Comparison of ENCODE assay signal across 8 cellular contexts in genomic region chr2:168348076-168348475, GRCh38.
A peak's percentile ranks its signal among the peaks of the same experiment; 100 is the strongest.
DNase-seq lines count a peak whose midpoint lies in the region; ATAC-seq, FAIRE-seq and TF ChIP-seq lines count a peak whose summit lies in the region.

No MANE protein-coding gene starts in this region.

- 60% methylated on average over 2 of the region's 2 CpGs for WGBS in GM12878 (ENCODE audit: insufficient coverage, insufficient replicate concordance, low lambda C conversion rate, missing lambda C conversion rate)
- WGBS in liver, result 81% methylated on average over 2 of the region's 2 CpGs

- POLR2A ChIA-PET in GM12878 (lab: Charles Lee), result no interaction called here

- no peak overlapping the region for H2AFZ ChIP-seq in GM12878 (ENCODE audit: control insufficient read depth, low read depth, low read length)

- no peak for FAIRE-seq in GM12878 (lab: Jason Lieb, UNC)

- H3K79me2 ChIP-seq in GM12878 (ENCODE audit: control insufficient read depth, insufficient read depth, low read length), result no peaks in the 10 kb centered on the region

- TF ChIP-seq EP300 in GM12878 (IDR thresholded peaks at IDR 0.05; ENCODE audit: borderline replicate concordance in 1 of 2, control insufficient read depth in 1 of 2, low read depth in 2 of 2, low read length in 2 of 2), result no peak

- H3K4me3 ChIP-seq in GM12878 (no peak overlapping the region), liver (ENCODE audit: low read depth in 1 of 3, low read length in 3 of 3) (no peak overlapping the region), ascending aorta (no peak overlapping the region)

- H3K9ac ChIP-seq in GM12878 (ENCODE audit: control insufficient read depth, insufficient read depth, low read length) (no peak overlapping the region), liver (ENCODE audit: low read depth in 1 of 2, low read length in 2 of 2) (no peak overlapping the region)

- SMC1A ChIA-PET in GM12878 (lab: Charles Lee; ENCODE audit: uncharacterized antibody, unreplicated experiment), result interaction anchor here (0.6 to 3.7 kb wide), 9 partner anchors 9 to 567 kb away, joined by 3 to 35 read pairs (median 3); no protein-coding TSS in a partner anchor

- DNase-seq in Right ventricle myocardium inferior (ENCODE audit: missing footprints) (no peak), cardiac septum (ENCODE audit: low spot score) (no peak), HCEC 1CT (peak; percentile 53), NCI-H146 (lab: John Stamatoyannopoulos, UW) (peak; percentile 68), GM12878 (ENCODE audit: low read depth, low spot score) (no peak), activated gamma-delta T cell (lab: John Stamatoyannopoulos, UW) (no peak), ascending aorta (ENCODE audit: low spot score in 2 of 2) (no peak)

- peaks cover 9% of the 10 kb centered on the region for H3K4me1 ChIP-seq in GM12878 (ENCODE audit: control insufficient read depth, insufficient read depth, low read length)
- H3K4me1 ChIP-seq in liver (ENCODE audit: control insufficient read depth in 4 of 4, insufficient read depth in 4 of 4, low read length in 3 of 4), result peaks cover 0 to 4% (median 0%) of the 10 kb centered on the region in 4 donors
- H3K4me1 ChIP-seq in ascending aorta, result no peaks in the 10 kb centered on the region

- TF ChIP-seq CTCF in GM12878 (IDR thresholded peaks at IDR 0.05 in 2 of 3, conservative IDR thresholded peaks at IDR 0.05 in 1 of 3; ENCODE audit: control insufficient read depth in 2 of 3, extremely low read depth in 1 of 3, insufficient read depth in 1 of 3, low read depth in 3 of 3, low read length in 3 of 3) (peak; percentile 36 to 63 (median 56)), liver (IDR thresholded peaks at IDR 0.05; ENCODE audit: low read depth, low read length, missing input control) (peak; percentile 34), ascending aorta (IDR thresholded peaks at IDR 0.05) (peak in 1 of 3 experiments; percentile 21)

- RAD21 ChIA-PET in GM12878 (lab: Charles Lee; ENCODE audit: unreplicated experiment), result interaction anchor here (1.1 to 1.3 kb wide), 2 partner anchors 287 to 409 kb away, joined by 3 read pairs; no protein-coding TSS in a partner anchor

- H3K9me3 ChIP-seq in GM12878 (replicated peaks; ENCODE audit: control insufficient read depth, insufficient read depth, low read length) (no peaks in the 10 kb centered on the region; the same call in 2 of the 3 replicates), liver (ENCODE audit: control insufficient read depth in 4 of 4, low read length in 3 of 4) (no peaks in the 10 kb centered on the region), ascending aorta (no peaks in the 10 kb centered on the region)

- intact Hi-C loops in Right ventricle myocardium inferior (cut with DNase I) (loop anchor here (5.0 kb wide), 3 partner anchors 179 to 499 kb away; no protein-coding TSS in a partner anchor), cardiac septum (cut with DNase I) (loop anchor here (5.0 kb wide), 1 partner anchor 349 kb away; no protein-coding TSS in a partner anchor), GM12878 (cut with micrococcal nuclease; ENCODE audit: unreplicated experiment) (loop anchor here (2.0 to 5.0 kb wide), 2 partner anchors 85 to 264 kb away; no protein-coding TSS in a partner anchor), ascending aorta (cut with DNase I) (loop anchor here (5.0 to 10.0 kb wide), 2 partner anchors 359 to 567 kb away; no protein-coding TSS in a partner anchor)

- H4K20me1 ChIP-seq in GM12878 (ENCODE audit: control insufficient read depth, insufficient read depth), result no peaks in the 10 kb centered on the region

- TF ChIP-seq RAD21 in GM12878 (IDR thresholded peaks at IDR 0.05; ENCODE audit: insufficient read depth, low read depth, low read length), result peak; percentile 61
- TF ChIP-seq RAD21 in liver (IDR thresholded peaks at IDR 0.05), result peak; percentile 36 to 76

- in situ Hi-C loops in GM12878 (cut with MboI), result loop anchor here (5.0 kb wide), 3 partner anchors 354 to 564 kb away; no protein-coding TSS in a partner anchor

- H3K36me3 ChIP-seq in GM12878 (ENCODE audit: control insufficient read depth in 2 of 2, insufficient read depth in 2 of 2, low read length in 1 of 2), result no peaks in the 10 kb centered on the region
- H3K36me3 ChIP-seq in liver (ENCODE audit: control insufficient read depth in 4 of 4, insufficient read depth in 3 of 4, low read depth in 1 of 4, low read length in 3 of 4), result no peaks in the 10 kb centered on the region
- H3K36me3 ChIP-seq in ascending aorta, result no peaks in the 10 kb centered on the region

- no peak overlapping the region for H3K27ac ChIP-seq in GM12878 (ENCODE audit: control insufficient read depth, insufficient read depth)
- H3K27ac ChIP-seq in liver (ENCODE audit: low read depth in 1 of 2, low read length in 2 of 2), result no peak overlapping the region
- no peak overlapping the region for H3K27ac ChIP-seq in ascending aorta

- no peak overlapping the region for H3K4me2 ChIP-seq in GM12878 (ENCODE audit: control insufficient read depth, insufficient read depth)

- H3K27me3 ChIP-seq in GM12878 (replicated peaks in 1 of 2; ENCODE audit: control insufficient read depth in 2 of 2, insufficient read depth in 2 of 2, low read length in 1 of 2) (no peaks in the 10 kb centered on the region), liver (ENCODE audit: control insufficient read depth in 4 of 4, insufficient read depth in 4 of 4, low read length in 3 of 4) (no peaks in the 10 kb centered on the region), ascending aorta (no peaks in the 10 kb centered on the region)

- peak; percentile 76 for ATAC-seq in Right ventricle myocardium inferior
- peak; percentile 86 for ATAC-seq in GM12878

- no TSS peak for BruUV-seq in GM12878 (replicated peaks; lab: Mats Ljungman, UMichigan)

- CTCF ChIA-PET in GM12878 (lab: Yijun Ruan, JAX), result interaction anchor here (0.7 to 4.2 kb wide), 10 partner anchors 41 to 572 kb away, joined by 3 to 40 read pairs (median 5); no protein-coding TSS in a partner anchor

- TF ChIP-seq POLR2A in GM12878 (IDR thresholded peaks at IDR 0.05; ENCODE audit: low read depth, low read length), result no peak

TF ChIP-seq in GM12878, 131 proteins besides CTCF, POLR2A, EP300 and RAD21:
- TF ChIP-seq SUPT20H (IDR thresholded peaks at IDR 0.05; ENCODE audit: borderline replicate concordance, control insufficient read depth, low read depth, low read length) (no peak), BCL3 (IDR thresholded peaks at IDR 0.05; ENCODE audit: borderline replicate concordance, insufficient read depth, low read depth, low read length, poor library complexity, severe bottlenecking) (no peak), BCL11A (IDR thresholded peaks at IDR 0.05; ENCODE audit: low read depth, low read length) (0 out of 2 replicates have a peak, but pooled peaks have one; percentile 8), SMC3 (IDR thresholded peaks at IDR 0.05; ENCODE audit: borderline replicate concordance, low read length) (peak; percentile 47; the same call in 1 of the 2 replicates), YY1 (IDR thresholded peaks at IDR 0.05; ENCODE audit: low read depth, low read length) (0 out of 2 replicates have a peak, but pooled peaks have one; percentile 20), ETV6 (conservative IDR thresholded peaks at IDR 0.05 in 1 of 2, IDR thresholded peaks at IDR 0.05 in 1 of 2; ENCODE audit: borderline replicate concordance in 1 of 2, low read depth in 1 of 2) (no peak)

TF ChIP-seq in liver, 16 proteins besides CTCF, POLR2A, EP300 and RAD21:
- TF ChIP-seq YY1 (IDR thresholded peaks at IDR 0.05), result no peak
- TF ChIP-seq HNF4G (IDR thresholded peaks at IDR 0.05), result no peak
- TF ChIP-seq NR2F2 (IDR thresholded peaks at IDR 0.05), result no peak

Comparison
In these comparisons a context has a peak if more than half of its experiments do, and no peak if none do; other contexts are left out.
1. DNase-seq: peak in HCEC 1CT (single experiment) and NCI-H146 (single experiment); none in Right ventricle myocardium inferior (single experiment), cardiac septum (single experiment), GM12878 (single experiment), activated gamma-delta T cell (single experiment) and ascending aorta (0 of 2).